In the genomic region with DNA sequence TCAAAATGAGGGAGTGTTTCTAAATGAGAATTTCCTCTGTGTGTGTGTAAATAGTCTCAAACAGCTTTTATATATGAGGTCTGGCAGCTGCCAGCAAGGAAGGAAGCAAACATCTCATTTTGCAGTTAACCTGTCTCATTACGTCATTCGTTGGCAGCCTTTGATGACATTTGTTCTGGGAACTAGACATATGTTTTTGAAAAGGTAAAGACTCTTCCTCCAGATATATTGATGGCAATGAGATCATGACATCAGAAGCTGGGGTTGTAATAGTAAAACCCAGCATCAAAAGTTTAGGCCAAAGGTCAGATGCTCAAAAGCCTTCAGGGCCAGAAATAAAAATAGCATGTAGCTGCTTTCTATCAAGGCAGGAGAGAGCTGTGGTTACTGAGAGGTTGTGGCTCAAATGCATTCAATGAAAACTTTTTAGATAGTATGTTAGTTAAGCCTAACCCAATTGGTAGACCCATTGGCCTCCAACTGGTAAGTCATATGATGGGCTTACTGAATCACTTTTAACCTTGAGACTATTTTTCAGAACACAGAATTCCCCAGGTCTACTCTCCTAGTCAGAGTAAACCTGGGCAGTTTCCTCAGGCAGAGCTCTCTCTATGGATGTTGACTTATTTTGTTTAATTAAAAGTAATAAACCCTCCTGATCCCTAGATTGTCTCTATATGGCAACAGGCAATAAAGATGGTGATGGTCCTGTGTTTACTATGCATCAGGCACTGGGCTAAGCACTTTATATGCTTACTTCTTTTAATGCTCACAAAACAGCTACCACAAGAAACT, we compare ENCODE assay signal across 20 cellular contexts.
DNase-seq lines count a peak whose midpoint lies in the region; ATAC-seq, FAIRE-seq and TF ChIP-seq lines count a peak whose summit lies in the region.
"Had no signal": no experiment of that assay in that cellular context is flagged by ENCODE, and none has a peak within 500 bp of the region (broad histone marks: within the 10 kb centered on the region; RNA-seq: fewer than 3 reads in every experiment).

No MANE protein-coding gene starts in this region.

- peaks cover 4% of the 10 kb centered on the region for H3K9me3 Mint-ChIP-seq in activated naive CD8-positive, alpha-beta T cell treated with anti-CD3 and anti-CD28 coated beads, Interleukin-2, amount 10 ng/mL, durations not matched to agents 7 days and 5 days
- H3K9me3 Mint-ChIP-seq in type B pancreatic cell = no peaks in the 10 kb centered on the region
- H3K9me3 Mint-ChIP-seq in natural killer cell treated with Interleukin-12 subunit alpha and Interleukin-12 subunit beta and Interleukin-15 and Interleukin-18, amount 100 ng/mL, for 72 hours = no peaks in the 10 kb centered on the region
- H3K9me3 Mint-ChIP-seq in chondrocyte (ENCODE audit: low read depth) = peaks cover 5% of the 10 kb centered on the region

- peak overlapping the region; percentile 6 for H3K27ac Mint-ChIP-seq in activated naive CD8-positive, alpha-beta T cell treated with anti-CD3 and anti-CD28 coated beads, Interleukin-2, amount 10 ng/mL, durations not matched to agents 7 days and 5 days
- H3K27ac Mint-ChIP-seq in type B pancreatic cell (peak overlapping the region; percentile 15), chondrocyte (ENCODE audit: unreplicated experiment) (no peak overlapping the region)
- no peak overlapping the region for H3K27ac Mint-ChIP-seq in natural killer cell treated with Interleukin-12 subunit alpha and Interleukin-12 subunit beta and Interleukin-15 and Interleukin-18, amount 100 ng/mL, for 72 hours
- H3K27ac Mint-ChIP-seq: activated CD4-positive, alpha-beta T cell treated with anti-CD3 and anti-CD28 coated beads, Interleukin-2, amount 10 ng/mL, durations not matched to agents 24 days and 14 days had no signal

- POLR2A ChIA-PET in HepG2 (lab: Yijun Ruan, JAX) = no interaction called here
- POLR2A ChIA-PET in activated naive CD8-positive, alpha-beta T cell treated with anti-CD3 and anti-CD28 coated beads, Interleukin-2, amount 10 ng/mL, durations not matched to agents 7 days and 5 days (lab: Charles Lee) = no interaction called here

- TF ChIP-seq RAD21 in HepG2 (CRISPR knock-in tag; IDR thresholded peaks at IDR 0.05) = no peak

- no peak overlapping the region for H3K4me3 ChIP-seq in HepG2 (replicated peaks in 1 of 3; ENCODE audit: insufficient read depth in 1 of 3, low read depth in 2 of 3, low read length in 3 of 3)
- H3K4me3 ChIP-seq in right lobe of liver = no peak overlapping the region
- H3K4me3 ChIP-seq: breast epithelium, dorsolateral prefrontal cortex, K562 had no signal

- TF ChIP-seq CTCF in HepG2 (CRISPR knock-in tag; IDR thresholded peaks at IDR 0.05) (no peak), right lobe of liver (IDR thresholded peaks at IDR 0.05) (no peak), type B pancreatic cell (conservative IDR thresholded peaks at IDR 0.05) (no peak), chondrocyte (IDR thresholded peaks at IDR 0.05) (no peak)

- H3K36me3 Mint-ChIP-seq in activated naive CD8-positive, alpha-beta T cell treated with anti-CD3 and anti-CD28 coated beads, Interleukin-2, amount 10 ng/mL, durations not matched to agents 7 days and 5 days = peaks cover 8% of the 10 kb centered on the region
- H3K36me3 Mint-ChIP-seq in type B pancreatic cell (no peaks in the 10 kb centered on the region), chondrocyte (ENCODE audit: low read depth) (no peaks in the 10 kb centered on the region)
- peaks cover 7% of the 10 kb centered on the region for H3K36me3 Mint-ChIP-seq in natural killer cell treated with Interleukin-12 subunit alpha and Interleukin-12 subunit beta and Interleukin-15 and Interleukin-18, amount 100 ng/mL, for 72 hours

- H3K4me1 ChIP-seq in HepG2 (ENCODE audit: insufficient read depth, low read length) (no peaks in the 10 kb centered on the region), right lobe of liver (no peaks in the 10 kb centered on the region)
- H3K4me1 ChIP-seq: breast epithelium had no signal

- FAIRE-seq in HepG2 (lab: Jason Lieb, UNC) = no peak
- FAIRE-seq: D721Med, frontal cortex, K562 had no signal

- no peak for DNase-seq in HepG2 (ENCODE audit: low spot score)
- no peak for DNase-seq in right lobe of liver
- peak; percentile 3 for DNase-seq in NCI-H1694 treated with DMSO at 0.1 percent for 48 hours (lab: John Stamatoyannopoulos, UW)
- no peak for DNase-seq in activated naive CD8-positive, alpha-beta T cell treated with anti-CD3 and anti-CD28 coated beads, Interleukin-2, amount 10 ng/mL, durations not matched to agents 7 days and 5 days
- no peak for DNase-seq in type B pancreatic cell (ENCODE audit: extremely low spot score, unreplicated experiment)
- no peak for DNase-seq in natural killer cell treated with Interleukin-12 subunit alpha and Interleukin-12 subunit beta and Interleukin-15 and Interleukin-18, amount 100 ng/mL, for 72 hours (ENCODE audit: low spot score)
- no peak for DNase-seq in chondrocyte (ENCODE audit: low spot score)
- DNase-seq: activated CD4-positive, alpha-beta T cell treated with anti-CD3 and anti-CD28 coated beads, Interleukin-2, amount 10 ng/mL, durations not matched to agents 24 days and 14 days; activated T-cell treated with anti-CD3 and anti-CD28 coated beads, Interleukin-2, amount 50 U/mL, for 1 hour; dorsolateral prefrontal cortex; GOT3; NCI-H1417 treated with DMSO at 0.1 percent for 48 hours; NCI-H524 had no signal

- CTCF ChIA-PET in HepG2 (lab: Yijun Ruan, JAX; ENCODE audit: low intra/inter-chr PET ratio, low total read pairs) = no interaction called here

- ATAC-seq in HepG2 (no peak), right lobe of liver (no peak), HG03045 (IDR thresholded peaks at IDR 0.05; ENCODE audit: unreplicated experiment) (no peak)
- ATAC-seq in activated naive CD8-positive, alpha-beta T cell treated with anti-CD3 and anti-CD28 coated beads, Interleukin-2, amount 10 ng/mL, durations not matched to agents 7 days and 5 days (ENCODE audit: low read depth) = no peak
- no peak for ATAC-seq in natural killer cell treated with Interleukin-12 subunit alpha and Interleukin-12 subunit beta and Interleukin-15 and Interleukin-18, amount 100 ng/mL, for 72 hours
- ATAC-seq: K562, left lobe of liver, Panc1 had no signal

- H3K27me3 ChIP-seq in HepG2 (ENCODE audit: control insufficient read depth in 1 of 2, insufficient read depth in 2 of 2, low read length in 2 of 2) (peaks cover 0 to 10% of the 10 kb centered on the region in 2 experiments; a peak in 2 of 5 replicates), right lobe of liver (no peaks in the 10 kb centered on the region)
- H3K27me3 ChIP-seq: breast epithelium had no signal

- H3K4me1 Mint-ChIP-seq in activated naive CD8-positive, alpha-beta T cell treated with anti-CD3 and anti-CD28 coated beads, Interleukin-2, amount 10 ng/mL, durations not matched to agents 7 days and 5 days = peaks cover 6% of the 10 kb centered on the region
- H3K4me1 Mint-ChIP-seq in type B pancreatic cell (ENCODE audit: unreplicated experiment) (peaks cover 22% of the 10 kb centered on the region), chondrocyte (ENCODE audit: low read depth) (peaks cover 22% of the 10 kb centered on the region)
- no peaks in the 10 kb centered on the region for H3K4me1 Mint-ChIP-seq in natural killer cell treated with Interleukin-12 subunit alpha and Interleukin-12 subunit beta and Interleukin-15 and Interleukin-18, amount 100 ng/mL, for 72 hours (ENCODE audit: low read depth in 2 of 2)

- no peak overlapping the region for H3K4me2 ChIP-seq in HepG2 (ENCODE audit: low read depth, low read length)

- H3K36me3 ChIP-seq in HepG2 (replicated peaks in 1 of 2; ENCODE audit: control insufficient read depth in 1 of 2, insufficient read depth in 2 of 2, low read length in 2 of 2) (no peaks in the 10 kb centered on the region), right lobe of liver (no peaks in the 10 kb centered on the region)
- H3K36me3 ChIP-seq: breast epithelium had no signal

- in situ Hi-C loops in HepG2 (cut with HindIII; ENCODE audit: extremely low pct_ligation_motif_present, low pct_unique_long_range_greater_than_20kb) = no loop called here

- H3K27me3 Mint-ChIP-seq in activated naive CD8-positive, alpha-beta T cell treated with anti-CD3 and anti-CD28 coated beads, Interleukin-2, amount 10 ng/mL, durations not matched to agents 7 days and 5 days = no peaks in the 10 kb centered on the region
- H3K27me3 Mint-ChIP-seq in type B pancreatic cell = peaks cover 10% of the 10 kb centered on the region
- peaks cover 0 to 6% of the 10 kb centered on the region in 2 donors for H3K27me3 Mint-ChIP-seq in natural killer cell treated with Interleukin-12 subunit alpha and Interleukin-12 subunit beta and Interleukin-15 and Interleukin-18, amount 100 ng/mL, for 72 hours
- no peaks in the 10 kb centered on the region for H3K27me3 Mint-ChIP-seq in chondrocyte (ENCODE audit: low read depth)
- H3K27me3 Mint-ChIP-seq: activated CD4-positive, alpha-beta T cell treated with anti-CD3 and anti-CD28 coated beads, Interleukin-2, amount 10 ng/mL, durations not matched to agents 24 days and 14 days had no signal

- no peaks in the 10 kb centered on the region for H3K79me2 ChIP-seq in HepG2 (ENCODE audit: insufficient read depth, low read length)

- intact Hi-C loops in HepG2 (cut with micrococcal nuclease; ENCODE audit: unreplicated experiment) (no loop called here), right lobe of liver (cut with DNase I) (no loop called here)

- H3K27ac ChIP-seq in HepG2 (ENCODE audit: extremely low read length, insufficient read depth, low read length) (no peak overlapping the region), right lobe of liver (no peak overlapping the region)
- H3K27ac ChIP-seq: breast epithelium, dorsolateral prefrontal cortex had no signal

- H4K20me1 ChIP-seq in HepG2 (ENCODE audit: insufficient read depth, low read length) = no peaks in the 10 kb centered on the region

- BruUV-seq in HepG2 (replicated peaks; lab: Mats Ljungman, UMichigan) = no TSS peak

- H2AFZ ChIP-seq in HepG2 (ENCODE audit: low read length) = no peak overlapping the region

- WGBS in HepG2 (ENCODE audit: low lambda C conversion rate) = 100% methylated on average over 2 of the region's 2 CpGs
- 65% methylated on average over 2 of the region's 2 CpGs for WGBS in right lobe of liver (ENCODE audit: insufficient coverage, low coverage, low lambda C conversion rate, missing lambda C conversion rate)

- H3K4me3 Mint-ChIP-seq in activated naive CD8-positive, alpha-beta T cell treated with anti-CD3 and anti-CD28 coated beads, Interleukin-2, amount 10 ng/mL, durations not matched to agents 7 days and 5 days = no peak overlapping the region
- H3K4me3 Mint-ChIP-seq in type B pancreatic cell (no peak overlapping the region), chondrocyte (ENCODE audit: unreplicated experiment) (no peak overlapping the region)
- H3K4me3 Mint-ChIP-seq in natural killer cell treated with Interleukin-12 subunit alpha and Interleukin-12 subunit beta and Interleukin-15 and Interleukin-18, amount 100 ng/mL, for 72 hours = no peak overlapping the region
- H3K4me3 Mint-ChIP-seq: activated CD4-positive, alpha-beta T cell treated with anti-CD3 and anti-CD28 coated beads, Interleukin-2, amount 10 ng/mL, durations not matched to agents 24 days and 14 days had no signal

- no peak for TF ChIP-seq EP300 in HepG2 (IDR thresholded peaks at IDR 0.05; ENCODE audit: low read depth in 2 of 2, low read length in 2 of 2)
- TF ChIP-seq EP300 in HepG2 (CRISPR knock-in tag; IDR thresholded peaks at IDR 0.05; ENCODE audit: borderline replicate concordance) = no peak

- H3K9me3 ChIP-seq in HepG2 (ENCODE audit: low read length) = no peaks in the 10 kb centered on the region
- H3K9me3 ChIP-seq in right lobe of liver = no peaks in the 10 kb centered on the region
- H3K9me3 ChIP-seq: breast epithelium had no signal

- H3K9ac ChIP-seq in HepG2 (ENCODE audit: insufficient read depth, low read depth, low read length) = no peak overlapping the region

- no peak for TF ChIP-seq POLR2A in HepG2 (IDR thresholded peaks at IDR 0.05; ENCODE audit: insufficient read depth in 1 of 2, low read depth in 2 of 2, low read length in 2 of 2)
- no peak for TF ChIP-seq POLR2A in right lobe of liver (IDR thresholded peaks at IDR 0.05)

Comparison
In these comparisons a context has a peak if more than half of its experiments do, and no peak if none do; other contexts are left out.
1. H3K27ac Mint-ChIP-seq: peak in activated naive CD8-positive, alpha-beta T cell treated with anti-CD3 and anti-CD28 coated beads, Interleukin-2, amount 10 ng/mL, durations not matched to agents 7 days and 5 days (single experiment) and type B pancreatic cell (single experiment); none in natural killer cell treated with Interleukin-12 subunit alpha and Interleukin-12 subunit beta and Interleukin-15 and Interleukin-18, amount 100 ng/mL, for 72 hours (0 of 2) and chondrocyte (single experiment).